ENCODE assay signal across 10 cellular contexts in genomic region chr4:38681283-38682066, GRCh38. TPM values are rescaled to one million over a fixed set of nuclear protein-coding genes. Genes with fewer than 3 reads are reported as not detected.
DNase-seq lines count a peak whose midpoint lies in the region; TF ChIP-seq lines count a peak whose summit lies in the region.
"Had no signal": no experiment of that assay in that cellular context is flagged by ENCODE, and none has a peak within 500 bp of the region (broad histone marks: within the 10 kb centered on the region; RNA-seq: fewer than 3 reads in every experiment).

No MANE protein-coding gene starts in this region.

- 44 to 48% methylated on average over 12 of the region's 12 CpGs for WGBS in GM23248 (ENCODE audit: low coverage in 1 of 2, low lambda C conversion rate in 2 of 2, missing lambda C conversion rate in 2 of 2), 2 experiments

- H3K9me2 ChIP-seq in GM23248 (ENCODE audit: insufficient read depth), result no peaks in the 10 kb centered on the region

- peak; percentile 74 for DNase-seq in GM23248
- DNase-seq in astrocyte of the cerebellum (ENCODE audit: low read depth), result peak; percentile 80
- no peak for DNase-seq in left ventricle myocardium inferior
- peak; percentile 75 for DNase-seq in skeletal muscle cell (ENCODE audit: low read depth)
- DNase-seq in T-helper 2 cell treated with Interferon-gamma antibody and Interleukin-4, amounts not matched to agents 5 μg/mL and 100 μg/mL, for 36 hours (ENCODE audit: low spot score), result no peak
- DNase-seq in NCI-H146 (lab: John Stamatoyannopoulos, UW), result no peak
- DNase-seq in inferior parietal cortex (ENCODE audit: extremely low spot score), result no peak
- DNase-seq in C1 segment of cervical spinal cord (lab: John Stamatoyannopoulos, UW), result no peak
- DNase-seq: activated CD8-positive, alpha-beta memory T cell treated with anti-CD3 and anti-CD28 coated beads, Interleukin-2, amount 50 U/mL, for 48 hours; NCI-H1930 had no signal

- H3K36me3 ChIP-seq in GM23248 (ENCODE audit: low read depth), result peaks cover 22% of the 10 kb centered on the region; the same call in 1 of the 2 replicates
- peaks cover 40% of the 10 kb centered on the region for H3K36me3 ChIP-seq in left ventricle myocardium inferior

- H3K4me3 ChIP-seq in GM23248, result no peak overlapping the region
- no peak overlapping the region for H3K4me3 ChIP-seq in astrocyte of the cerebellum (ENCODE audit: low read depth, low read length)
- H3K4me3 ChIP-seq in left ventricle myocardium inferior, result no peak overlapping the region
- no peak overlapping the region for H3K4me3 ChIP-seq in skeletal muscle cell (ENCODE audit: low read depth, low read length)

- no peaks in the 10 kb centered on the region for H3K9me3 ChIP-seq in GM23248 (ENCODE audit: low read depth)
- H3K9me3 ChIP-seq in left ventricle myocardium inferior (replicated peaks), result no peaks in the 10 kb centered on the region

- no peak overlapping the region for H3K4me3 Mint-ChIP-seq in T-helper 2 cell treated with Interferon-gamma antibody and Interleukin-4, amounts not matched to agents 5 μg/mL and 100 μg/mL, for 36 hours

- H4K20me1 ChIP-seq in GM23248 (ENCODE audit: insufficient read depth), result peaks cover 13% of the 10 kb centered on the region

- no peak overlapping the region for H3K4me2 ChIP-seq in GM23248 (ENCODE audit: unreplicated experiment)

- peaks cover 13% of the 10 kb centered on the region for H3K4me1 Mint-ChIP-seq in T-helper 2 cell treated with Interferon-gamma antibody and Interleukin-4, amounts not matched to agents 5 μg/mL and 100 μg/mL, for 36 hours (ENCODE audit: low read depth)

- H3K4me1 ChIP-seq in GM23248 (ENCODE audit: insufficient read depth), result peaks cover 32% of the 10 kb centered on the region
- peaks cover 99% of the 10 kb centered on the region for H3K4me1 ChIP-seq in left ventricle myocardium inferior

- peaks cover 11% of the 10 kb centered on the region for H3K36me3 Mint-ChIP-seq in T-helper 2 cell treated with Interferon-gamma antibody and Interleukin-4, amounts not matched to agents 5 μg/mL and 100 μg/mL, for 36 hours (ENCODE audit: low read depth)

- H3K27ac ChIP-seq in GM23248 (peak overlapping the region; percentile 11), left ventricle myocardium inferior (replicated peaks) (peak overlapping the region; percentile 17)

- H3K9me3 Mint-ChIP-seq in T-helper 2 cell treated with Interferon-gamma antibody and Interleukin-4, amounts not matched to agents 5 μg/mL and 100 μg/mL, for 36 hours, result no peaks in the 10 kb centered on the region

- peaks cover 33% of the 10 kb centered on the region for H3F3A ChIP-seq in GM23248 (ENCODE audit: insufficient read depth)

- H3K27ac Mint-ChIP-seq in T-helper 2 cell treated with Interferon-gamma antibody and Interleukin-4, amounts not matched to agents 5 μg/mL and 100 μg/mL, for 36 hours, result no peak overlapping the region

- no peak overlapping the region for H2AFZ ChIP-seq in GM23248

- intact Hi-C loops in left ventricle myocardium inferior (cut with micrococcal nuclease), result loop anchor here (10.0 kb wide), 1 partner anchor 507 kb away; no protein-coding TSS in a partner anchor

- H3K9ac ChIP-seq in GM23248, result peak overlapping the region; percentile 26; the same call in 1 of the 2 replicates

- in situ Hi-C loops in GM23248 (cut with MboI) (no loop called here), astrocyte of the cerebellum (cut with HindIII; ENCODE audit: low sequenced_read_pairs) (no loop called here)

- no peaks in the 10 kb centered on the region for H3K27me3 ChIP-seq in GM23248 (replicated peaks; ENCODE audit: insufficient read depth)
- H3K27me3 ChIP-seq in left ventricle myocardium inferior (ENCODE audit: low read depth), result no peaks in the 10 kb centered on the region

- H3K27me3 Mint-ChIP-seq in T-helper 2 cell treated with Interferon-gamma antibody and Interleukin-4, amounts not matched to agents 5 μg/mL and 100 μg/mL, for 36 hours (ENCODE audit: low read depth), result peaks cover 1% of the 10 kb centered on the region

- peaks cover 97% of the 10 kb centered on the region for H3K79me2 ChIP-seq in GM23248 (ENCODE audit: insufficient read depth)

- TF ChIP-seq CTCF in astrocyte of the cerebellum (IDR thresholded peaks at IDR 0.05; ENCODE audit: low read depth, low read length, missing control alignments) (no peak), left ventricle myocardium inferior (IDR thresholded peaks at IDR 0.05; ENCODE audit: borderline replicate concordance) (no peak)

RNA-seq across cellular contexts. Expression of gene KLF3, which starts 17.5 kb away (rescaled TPM):
- total RNA-seq in GM23248 (2014; rRNA removed; shearing (Covaris generic)), result 12.8 and 14.7 TPM in 2 replicates
- 12.9 and 13.8 TPM in 2 replicates for polyA plus RNA-seq in GM23248 (2016; fragmentation: Nextera tagmentation; extraction: Ambion mirVana)
- 16.5 TPM for total RNA-seq in left ventricle myocardium inferior

Comparison
In these comparisons a context has a peak if more than half of its experiments do, and no peak if none do; other contexts are left out.
1. DNase-seq: peak in GM23248 (single experiment), astrocyte of the cerebellum (single experiment) and skeletal muscle cell (single experiment); none in left ventricle myocardium inferior (single experiment), T-helper 2 cell treated with Interferon-gamma antibody and Interleukin-4, amounts not matched to agents 5 μg/mL and 100 μg/mL, for 36 hours (single experiment), NCI-H146 (single experiment), inferior parietal cortex (single experiment) and C1 segment of cervical spinal cord (0 of 14).